In genomic region chr16:70364399-70364798, GRCh38 we compare ENCODE assay signal across 16 cellular contexts.
"Had no signal": no experiment of that assay in that cellular context is flagged by ENCODE, and none has a peak within 500 bp of the region (broad histone marks: within the 10 kb centered on the region; RNA-seq: fewer than 3 reads in every experiment).

No MANE protein-coding gene starts in this region.

- H3K4me3 ChIP-seq: gastrocnemius medialis, heart left ventricle, spleen, thyroid gland had no signal

- H3K27me3 ChIP-seq: gastrocnemius medialis, heart left ventricle, spleen, thyroid gland had no signal

- H3K4me3 Mint-ChIP-seq: activated B cell treated with CpG ODN at 0.5 μM for 24 hours; nephron progenitor cell; stimulated activated naive B cell treated with anti-CD40 and anti-IgM and Interleukin-4, amounts not matched to agents 10 μg/mL and 1 μg/mL and 100 μg/mL, for 72 hours; T-helper 2 cell treated with Interferon-gamma antibody and Interleukin-4, amounts not matched to agents 5 μg/mL and 100 μg/mL, for 36 hours had no signal

- H3K27ac ChIP-seq: heart left ventricle, spleen, thyroid gland had no signal

- H3K4me1 ChIP-seq: heart left ventricle, spleen, thyroid gland had no signal

- H3K9me3 Mint-ChIP-seq: activated B cell treated with CpG ODN at 0.5 μM for 24 hours; nephron progenitor cell; stimulated activated naive B cell treated with anti-CD40 and anti-IgM and Interleukin-4, amounts not matched to agents 10 μg/mL and 1 μg/mL and 100 μg/mL, for 72 hours; T-helper 2 cell treated with Interferon-gamma antibody and Interleukin-4, amounts not matched to agents 5 μg/mL and 100 μg/mL, for 36 hours had no signal

- H3K27ac Mint-ChIP-seq: activated B cell treated with CpG ODN at 0.5 μM for 24 hours; nephron progenitor cell; stimulated activated naive B cell treated with anti-CD40 and anti-IgM and Interleukin-4, amounts not matched to agents 10 μg/mL and 1 μg/mL and 100 μg/mL, for 72 hours; T-helper 2 cell treated with Interferon-gamma antibody and Interleukin-4, amounts not matched to agents 5 μg/mL and 100 μg/mL, for 36 hours had no signal

- DNase-seq: activated B cell treated with CpG ODN at 0.5 μM for 24 hours; activated CD4-positive, alpha-beta T cell treated with anti-CD3 and anti-CD28 coated beads for 48 hours; activated CD8-positive, alpha-beta memory T cell treated with anti-CD3 and anti-CD28 coated beads for 24 hours; activated effector memory CD4-positive, alpha-beta T cell treated with anti-CD3 and anti-CD28 coated beads, Interleukin-2, amount 50 U/mL, for 16 hours; activated naive CD4-positive, alpha-beta T cell treated with anti-CD3 and anti-CD28 coated beads, Interleukin-2, amount 50 U/mL, for 16 hours; effector CD4-positive, alpha-beta T cell; gastrocnemius medialis; heart left ventricle; left ventricle myocardium superior; nephron progenitor cell; nucleus accumbens; spleen; stimulated activated CD4-positive, alpha-beta T cell treated with anti-CD3 and anti-CD28 coated beads, Interleukin-4, amount 100 ng/mL, for 4 hours; stimulated activated naive B cell treated with anti-CD40 and anti-IgM and Interleukin-4, amounts not matched to agents 10 μg/mL and 1 μg/mL and 100 μg/mL, for 72 hours; thyroid gland had no signal

- H3K9me3 ChIP-seq: gastrocnemius medialis, heart left ventricle, spleen, thyroid gland had no signal

- ATAC-seq: gastrocnemius medialis, heart left ventricle, left ventricle myocardium superior had no signal

- H3K27me3 Mint-ChIP-seq: activated B cell treated with CpG ODN at 0.5 μM for 24 hours; stimulated activated naive B cell treated with anti-CD40 and anti-IgM and Interleukin-4, amounts not matched to agents 10 μg/mL and 1 μg/mL and 100 μg/mL, for 72 hours had no signal

- H3K4me1 Mint-ChIP-seq: activated B cell treated with CpG ODN at 0.5 μM for 24 hours; nephron progenitor cell; stimulated activated naive B cell treated with anti-CD40 and anti-IgM and Interleukin-4, amounts not matched to agents 10 μg/mL and 1 μg/mL and 100 μg/mL, for 72 hours had no signal
